15 cellular contexts compared by ENCODE assay signal in the genomic region with DNA sequence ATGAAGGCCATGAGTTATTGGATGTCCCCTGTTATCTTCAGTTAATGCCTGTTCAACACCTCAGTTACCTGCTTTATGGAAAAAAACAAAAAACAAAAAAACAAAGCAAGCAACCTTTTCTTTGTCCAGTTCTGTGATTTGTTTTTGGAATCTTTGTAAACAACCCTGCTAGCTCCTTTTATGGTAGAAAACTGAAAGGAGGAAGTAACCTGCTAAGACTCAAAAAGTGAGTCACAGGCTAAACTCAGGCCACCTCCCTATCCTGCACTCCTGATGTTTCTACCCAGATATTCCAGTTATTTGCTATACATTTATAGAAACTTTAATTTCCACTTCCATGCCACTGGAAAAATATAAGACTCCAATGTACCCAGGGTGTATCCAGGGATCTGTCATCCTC. TPM values are rescaled to one million over a fixed set of nuclear protein-coding genes. Genes with fewer than 3 reads are reported as not detected.
DNase-seq lines count a peak whose midpoint lies in the region; TF ChIP-seq lines count a peak whose summit lies in the region.
"Had no signal": no experiment of that assay in that cellular context is flagged by ENCODE, and none has a peak within 500 bp of the region (broad histone marks: within the 10 kb centered on the region; RNA-seq: fewer than 3 reads in every experiment).

No MANE protein-coding gene starts in this region.

- H3K36me3 ChIP-seq in PC-9 (ENCODE audit: low read depth) (no peaks in the 10 kb centered on the region), BE2C (no peaks in the 10 kb centered on the region)
- H3K36me3 ChIP-seq: pancreas, transverse colon had no signal

- TF ChIP-seq CTCF in PC-9 (conservative IDR thresholded peaks at IDR 0.05) (no peak), epithelial cell of proximal tubule (conservative IDR thresholded peaks at IDR 0.05; ENCODE audit: low read depth, low read length) (no peak), type B pancreatic cell (conservative IDR thresholded peaks at IDR 0.05) (no peak), HFFc6 (IDR thresholded peaks at IDR 0.05) (no peak), BE2C (IDR thresholded peaks at IDR 0.05; ENCODE audit: low read depth, low read length) (no peak)

- POLR2A ChIA-PET in PC-9 (lab: Charles Lee; ENCODE audit: unreplicated experiment) = interaction anchor here (0.6 to 0.9 kb wide), 5 partner anchors 65 to 183 kb away, joined by 3 to 5 read pairs (median 4); partner anchors contain the start of gene POU2F3

- no TSS peak for BruUV-seq in PC-9 (replicated peaks; lab: Mats Ljungman, UMichigan)

- peak overlapping the region; percentile 73 for H3K4me2 ChIP-seq in PC-9

- H3K27me3 ChIP-seq in PC-9 (ENCODE audit: insufficient read depth, low read depth) (no peaks in the 10 kb centered on the region), BE2C (no peaks in the 10 kb centered on the region)
- H3K27me3 ChIP-seq: pancreas, transverse colon had no signal

- peak overlapping the region; percentile 68 for H3K4me3 Mint-ChIP-seq in type B pancreatic cell
- no peak overlapping the region for H3K4me3 Mint-ChIP-seq in HFFc6
- H3K4me3 Mint-ChIP-seq: activated B cell treated with CpG ODN at 0.5 μM for 24 hours; activated naive CD8-positive, alpha-beta T cell treated with anti-CD3 and anti-CD28 coated beads, Interleukin-2, amount 10 ng/mL, durations not matched to agents 7 days and 5 days had no signal

- peaks cover 6% of the 10 kb centered on the region for H3K27me3 Mint-ChIP-seq in type B pancreatic cell
- H3K27me3 Mint-ChIP-seq in HFFc6 (ENCODE audit: insufficient read depth) = peaks cover 16% of the 10 kb centered on the region

- H2AFZ ChIP-seq in PC-9 = no peak overlapping the region

- intact Hi-C loops in PC-9 (cut with micrococcal nuclease; ENCODE audit: unreplicated experiment) = loop anchor here (10.0 kb wide), 1 partner anchor 610 kb away; no protein-coding TSS in a partner anchor

- H3K9me3 ChIP-seq in PC-9 (ENCODE audit: insufficient read depth, low read depth) = no peaks in the 10 kb centered on the region
- no peaks in the 10 kb centered on the region for H3K9me3 ChIP-seq in BE2C
- H3K9me3 ChIP-seq: pancreas, transverse colon had no signal

- H3K4me1 Mint-ChIP-seq in type B pancreatic cell (ENCODE audit: unreplicated experiment) (peaks cover 16% of the 10 kb centered on the region), HFFc6 (ENCODE audit: low read depth) (peaks cover 29% of the 10 kb centered on the region)
- H3K4me1 Mint-ChIP-seq: activated B cell treated with CpG ODN at 0.5 μM for 24 hours; activated naive CD8-positive, alpha-beta T cell treated with anti-CD3 and anti-CD28 coated beads, Interleukin-2, amount 10 ng/mL, durations not matched to agents 7 days and 5 days had no signal

- no peaks in the 10 kb centered on the region for H4K20me1 ChIP-seq in PC-9 (ENCODE audit: insufficient read depth)

- H3K9me3 Mint-ChIP-seq in type B pancreatic cell (no peaks in the 10 kb centered on the region), HFFc6 (no peaks in the 10 kb centered on the region)
- H3K9me3 Mint-ChIP-seq: activated B cell treated with CpG ODN at 0.5 μM for 24 hours; activated naive CD8-positive, alpha-beta T cell treated with anti-CD3 and anti-CD28 coated beads, Interleukin-2, amount 10 ng/mL, durations not matched to agents 7 days and 5 days had no signal

- no peaks in the 10 kb centered on the region for H3K9me2 ChIP-seq in PC-9 (ENCODE audit: insufficient read depth)

- peak; percentile 20 for DNase-seq in SIG-M5 treated with dmso at 0.1 percent for 504 hours (lab: John Stamatoyannopoulos, UW; ENCODE audit: unreplicated experiment)
- DNase-seq in SIG-M5 (lab: John Stamatoyannopoulos, UW) = no peak
- DNase-seq in PC-9 = peak in 1 of 2 experiments; percentile 86
- DNase-seq in epithelial cell of proximal tubule (ENCODE audit: low read depth) = peak; percentile 52
- DNase-seq in type B pancreatic cell (ENCODE audit: extremely low spot score, unreplicated experiment) = no peak
- DNase-seq in NCI-H1694 (lab: John Stamatoyannopoulos, UW) = no peak
- no peak for DNase-seq in HFFc6
- no peak for DNase-seq in BE2C
- DNase-seq: activated B cell treated with CpG ODN at 0.5 μM for 24 hours; activated naive CD8-positive, alpha-beta T cell treated with anti-CD3 and anti-CD28 coated beads, Interleukin-2, amount 10 ng/mL, durations not matched to agents 7 days and 5 days; KG1; midbrain; NCI-H2081 treated with DMSO at 0.1 percent for 48 hours; pancreas had no signal

- CTCF ChIA-PET in PC-9 (lab: Charles Lee) = interaction anchor here (0.5 to 0.9 kb wide), 4 partner anchors 62 to 380 kb away, joined by 3 to 12 read pairs (median 4); no protein-coding TSS in a partner anchor

- no peaks in the 10 kb centered on the region for H3K36me3 Mint-ChIP-seq in type B pancreatic cell
- no peaks in the 10 kb centered on the region for H3K36me3 Mint-ChIP-seq in HFFc6 (ENCODE audit: low read depth)
- H3K36me3 Mint-ChIP-seq: activated naive CD8-positive, alpha-beta T cell treated with anti-CD3 and anti-CD28 coated beads, Interleukin-2, amount 10 ng/mL, durations not matched to agents 7 days and 5 days had no signal

- H3K27ac Mint-ChIP-seq in type B pancreatic cell (peak overlapping the region; percentile 96), HFFc6 (no peak overlapping the region)
- H3K27ac Mint-ChIP-seq: activated B cell treated with CpG ODN at 0.5 μM for 24 hours had no signal

- H3K4me3 ChIP-seq in PC-9 (no peak overlapping the region), epithelial cell of proximal tubule (ENCODE audit: low read depth, low read length) (no peak overlapping the region), BE2C (ENCODE audit: low read depth, low read length) (no peak overlapping the region)
- H3K4me3 ChIP-seq: pancreas, transverse colon had no signal

- H3K79me2 ChIP-seq in PC-9 (ENCODE audit: low read depth) = no peaks in the 10 kb centered on the region

- peaks cover 51% of the 10 kb centered on the region for H3F3A ChIP-seq in PC-9 (ENCODE audit: insufficient read depth, low read depth)

- peak overlapping the region; percentile 77 for H3K27ac ChIP-seq in PC-9

- peaks cover 81% of the 10 kb centered on the region for H3K4me1 ChIP-seq in PC-9 (replicated peaks; ENCODE audit: insufficient read depth)
- H3K4me1 ChIP-seq in BE2C = peaks cover 3% of the 10 kb centered on the region; the same call in 1 of the 2 replicates

RNA-seq across cellular contexts. Expression of gene TLCD5, which starts 20.6 kb away (rescaled TPM):
- total RNA-seq in PC-9 (2021) (6.0 and 7.7 TPM in 2 replicates), epithelial cell of proximal tubule (4.7 and 23.1 TPM in 2 replicates), type B pancreatic cell (ENCODE audit: low replicate concordance) (3.3 and 11.6 TPM in 2 replicates)
- 10 to 100 TPM in 1 of 6 experiments, 1 to 10 TPM in 5; 7.8 to 10.2 (median 8.6) TPM for total RNA-seq in HFFc6 (2021; fragmentation: NEBNext Ultra II Directional; extraction: Animal tissue kit (Norgen Biotek cat#: 25700))
- 15.4 TPM for polyA plus RNA-seq in BE2C (2012; ENCODE audit: insufficient read depth, insufficient read length, low read depth)

RNA-seq across cellular contexts. Expression of gene ARHGEF12, which starts 31.7 kb away (rescaled TPM):
- total RNA-seq in PC-9 (2021) = 61.5 and 76.5 TPM in 2 replicates
- 29.4 and 36.5 TPM in 2 replicates for total RNA-seq in epithelial cell of proximal tubule
- total RNA-seq in type B pancreatic cell (ENCODE audit: low replicate concordance) = 73.8 and 85.7 TPM in 2 replicates
- 10 to 100 TPM; 72.9 to 95.1 (median 85.0) TPM for total RNA-seq in HFFc6 (2021; fragmentation: NEBNext Ultra II Directional; extraction: Animal tissue kit (Norgen Biotek cat#: 25700))
- polyA plus RNA-seq in BE2C (2012; ENCODE audit: insufficient read depth, insufficient read length, low read depth) = 37.0 TPM

Comparison
In these comparisons a context has a peak if more than half of its experiments do, and no peak if none do; other contexts are left out.
1. DNase-seq: peak in SIG-M5 treated with dmso at 0.1 percent for 504 hours (single experiment) and epithelial cell of proximal tubule (single experiment); none in SIG-M5 (single experiment), type B pancreatic cell (single experiment), NCI-H1694 (single experiment), HFFc6 (single experiment) and BE2C (single experiment).